In the genomic region with DNA sequence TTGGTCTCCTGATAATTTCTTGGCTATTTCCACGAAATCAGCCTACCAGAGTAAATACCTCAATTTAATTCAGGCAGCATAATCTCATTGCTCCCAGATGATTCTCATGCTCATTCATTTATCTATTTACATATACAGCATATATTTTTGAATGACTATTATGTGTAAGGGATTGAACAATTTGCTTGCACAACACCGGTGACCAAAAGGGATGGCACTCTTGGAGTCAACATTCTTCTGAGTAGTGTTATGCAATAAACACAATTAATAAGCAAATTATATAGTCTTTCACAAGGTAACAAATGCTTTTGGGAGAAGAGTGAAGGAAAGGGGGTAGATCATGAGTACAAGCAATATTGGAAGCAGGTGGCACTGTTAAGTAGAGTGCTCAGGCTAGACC, we compare ENCODE assay signal across 24 cellular contexts.
"Had no signal": no experiment of that assay in that cellular context is flagged by ENCODE, and none has a peak within 500 bp of the region (broad histone marks: within the 10 kb centered on the region; RNA-seq: fewer than 3 reads in every experiment).

No MANE protein-coding gene starts in this region.

- H3K27me3 Mint-ChIP-seq: activated CD4-positive, alpha-beta memory T cell treated with anti-CD3 and anti-CD28 coated beads, Interleukin-2, amount 10 ng/mL, durations not matched to agents 7 days and 5 days; activated CD4-positive, alpha-beta T cell treated with anti-CD3 and anti-CD28 coated beads for 36 hours; activated CD4-positive, alpha-beta T cell treated with anti-CD3 and anti-CD28 coated beads, Interleukin-2, amount 10 ng/mL, durations not matched to agents 7 days and 5 days; activated naive CD4-positive, alpha-beta T cell treated with anti-CD3 and anti-CD28 coated beads, Interleukin-2, amount 10 ng/mL, durations not matched to agents 7 days and 5 days; activated naive CD8-positive, alpha-beta T cell; activated T-cell treated with anti-CD3 and anti-CD28 coated beads, Interleukin-2, amount 50 U/mL, for 24 hours had no signal

- H3K27ac Mint-ChIP-seq: activated CD4-positive, alpha-beta memory T cell treated with anti-CD3 and anti-CD28 coated beads, Interleukin-2, amount 10 ng/mL, durations not matched to agents 7 days and 5 days; activated CD4-positive, alpha-beta T cell treated with anti-CD3 and anti-CD28 coated beads for 36 hours; activated CD4-positive, alpha-beta T cell treated with anti-CD3 and anti-CD28 coated beads, Interleukin-2, amount 10 ng/mL, durations not matched to agents 7 days and 5 days; activated naive CD4-positive, alpha-beta T cell treated with anti-CD3 and anti-CD28 coated beads, Interleukin-2, amount 10 ng/mL, durations not matched to agents 7 days and 5 days; activated naive CD8-positive, alpha-beta T cell; activated T-cell treated with anti-CD3 and anti-CD28 coated beads, Interleukin-2, amount 50 U/mL, for 24 hours; activated T-cell treated with anti-CD3 and anti-CD28 coated beads, Interleukin-2, amount 50 U/mL, for 72 hours had no signal

- H3K36me3 Mint-ChIP-seq: activated naive CD4-positive, alpha-beta T cell treated with anti-CD3 and anti-CD28 coated beads, Interleukin-2, amount 10 ng/mL, durations not matched to agents 7 days and 5 days; activated naive CD8-positive, alpha-beta T cell had no signal

- H3K9me3 ChIP-seq: body of pancreas, colonic mucosa had no signal

- H3K4me3 ChIP-seq: body of pancreas, cardiac muscle cell, colonic mucosa had no signal

- ATAC-seq: activated CD4-positive, alpha-beta T cell treated with anti-CD3 and anti-CD28 coated beads for 36 hours; activated T-cell treated with anti-CD3 and anti-CD28 coated beads, Interleukin-2, amount 50 U/mL, for 72 hours; body of pancreas; esophagus mucosa had no signal

- H3K27ac ChIP-seq: body of pancreas, cardiac muscle cell, colonic mucosa had no signal

- H3K9me3 Mint-ChIP-seq: activated CD4-positive, alpha-beta T cell treated with anti-CD3 and anti-CD28 coated beads, Interleukin-2, amount 10 ng/mL, durations not matched to agents 7 days and 5 days had no signal

- H3K4me3 Mint-ChIP-seq: activated CD4-positive, alpha-beta memory T cell treated with anti-CD3 and anti-CD28 coated beads, Interleukin-2, amount 10 ng/mL, durations not matched to agents 7 days and 5 days; activated CD4-positive, alpha-beta T cell treated with anti-CD3 and anti-CD28 coated beads for 36 hours; activated CD4-positive, alpha-beta T cell treated with anti-CD3 and anti-CD28 coated beads, Interleukin-2, amount 10 ng/mL, durations not matched to agents 7 days and 5 days; activated naive CD4-positive, alpha-beta T cell treated with anti-CD3 and anti-CD28 coated beads, Interleukin-2, amount 10 ng/mL, durations not matched to agents 7 days and 5 days; activated naive CD8-positive, alpha-beta T cell; activated T-cell treated with anti-CD3 and anti-CD28 coated beads, Interleukin-2, amount 50 U/mL, for 24 hours; activated T-cell treated with anti-CD3 and anti-CD28 coated beads, Interleukin-2, amount 50 U/mL, for 72 hours had no signal

- DNase-seq: activated CD4-positive, alpha-beta memory T cell treated with anti-CD3 and anti-CD28 coated beads, Interleukin-2, amount 10 ng/mL, durations not matched to agents 7 days and 5 days; activated CD4-positive, alpha-beta T cell treated with anti-CD3 and anti-CD28 coated beads for 36 hours; activated CD4-positive, alpha-beta T cell treated with anti-CD3 and anti-CD28 coated beads, Interleukin-2, amount 10 ng/mL, durations not matched to agents 7 days and 5 days; activated CD4-positive, alpha-beta T cell treated with anti-CD3 and anti-CD28 coated beads, Interleukin-2, amount 50 U/mL, for 4 hours; activated CD4-positive, CD25-positive, alpha-beta regulatory T cell; activated CD4-positive, CD25-positive, alpha-beta regulatory T cell treated with anti-CD3 and anti-CD28 coated beads, Interleukin-2, amount 50 U/mL, for 72 hours; activated CD8-positive, alpha-beta memory T cell treated with anti-CD3 and anti-CD28 coated beads, Interleukin-2, amount 50 U/mL, for 48 hours; activated gamma-delta T cell; activated naive CD4-positive, alpha-beta T cell; activated naive CD4-positive, alpha-beta T cell treated with anti-CD3 and anti-CD28 coated beads, Interleukin-2, amount 10 ng/mL, durations not matched to agents 7 days and 5 days; activated T-cell treated with anti-CD3 and anti-CD28 coated beads for 4 hours; activated T-cell treated with anti-CD3 and anti-CD28 coated beads, Interleukin-2, amount 50 U/mL, for 24 hours; activated T-cell treated with anti-CD3 and anti-CD28 coated beads, Interleukin-2, amount 50 U/mL, for 72 hours; aorta; body of pancreas; central memory CD4-positive, alpha-beta T cell; cerebellar nuclear complex; colonic mucosa; effector CD8-positive, alpha-beta T cell; head of caudate nucleus; T-helper 2 cell had no signal

- H3K27me3 ChIP-seq: body of pancreas, cardiac muscle cell, colonic mucosa had no signal

- H3K4me1 Mint-ChIP-seq: activated CD4-positive, alpha-beta memory T cell treated with anti-CD3 and anti-CD28 coated beads, Interleukin-2, amount 10 ng/mL, durations not matched to agents 7 days and 5 days; activated CD4-positive, alpha-beta T cell treated with anti-CD3 and anti-CD28 coated beads for 36 hours; activated CD4-positive, alpha-beta T cell treated with anti-CD3 and anti-CD28 coated beads, Interleukin-2, amount 10 ng/mL, durations not matched to agents 7 days and 5 days; activated naive CD4-positive, alpha-beta T cell treated with anti-CD3 and anti-CD28 coated beads, Interleukin-2, amount 10 ng/mL, durations not matched to agents 7 days and 5 days had no signal

- H3K4me1 ChIP-seq: body of pancreas, colonic mucosa had no signal

- H3K36me3 ChIP-seq: cardiac muscle cell, colonic mucosa had no signal
